8 cellular contexts compared by ENCODE assay signal in genomic region chr3:48400824-48401433, GRCh38. TPM values are rescaled to one million over a fixed set of nuclear protein-coding genes. Genes with fewer than 3 reads are reported as not detected.
DNase-seq lines count a peak whose midpoint lies in the region; ATAC-seq and TF ChIP-seq lines count a peak whose summit lies in the region.

No MANE protein-coding gene starts in this region.

- no peaks in the 10 kb centered on the region for H3K9me2 ChIP-seq in MM.1S (replicated peaks; ENCODE audit: insufficient read depth, low read length)

- no peaks in the 10 kb centered on the region for H3F3A ChIP-seq in MM.1S (ENCODE audit: insufficient read depth, low read length)

- no peak overlapping the region for H3K27ac ChIP-seq in MM.1S (ENCODE audit: low read length)
- no peak overlapping the region for H3K27ac ChIP-seq in VCaP
- no peak overlapping the region for H3K27ac ChIP-seq in mammary epithelial cell (ENCODE audit: insufficient read depth, low read depth, low read length)

- CTCF ChIA-PET in mammary epithelial cell (lab: Charles Lee; ENCODE audit: low non-redundant PET), result interaction anchor here (0.5 to 2.2 kb wide), 7 partner anchors 12 to 206 kb away, joined by 3 to 143 read pairs (median 5); no protein-coding TSS in a partner anchor

- H3K9ac ChIP-seq in MM.1S (ENCODE audit: low read length) (no peak overlapping the region), mammary epithelial cell (ENCODE audit: insufficient read depth, low read length) (no peak overlapping the region)

- dilution Hi-C loops in mammary epithelial cell (cut with HindIII; ENCODE audit: low sequenced_read_pairs), result no loop called here

- H3K36me3 ChIP-seq in MM.1S (replicated peaks; ENCODE audit: insufficient read depth, low read length) (no peaks in the 10 kb centered on the region), mammary epithelial cell (ENCODE audit: insufficient read depth, low read length) (peaks cover 13% of the 10 kb centered on the region)

- intact Hi-C loops in mammary epithelial cell (cut with micrococcal nuclease), result loop anchor here (1.0 to 2.0 kb wide), 5 partner anchors 35 to 207 kb away; no protein-coding TSS in a partner anchor

- TF ChIP-seq CTCF in MM.1S (IDR thresholded peaks at IDR 0.05; ENCODE audit: low read length) (peak; percentile 80), VCaP (conservative IDR thresholded peaks at IDR 0.05) (peak; percentile 88), mammary epithelial cell (conservative IDR thresholded peaks at IDR 0.05 in 1 of 2, IDR thresholded peaks at IDR 0.05 in 1 of 2; ENCODE audit: extremely low read depth in 1 of 2, insufficient read depth in 1 of 2, low read depth in 1 of 2, low read length in 2 of 2) (peak; percentile 67 to 80)

- H3K4me2 ChIP-seq in MM.1S (ENCODE audit: low read depth, low read length) (no peak overlapping the region), mammary epithelial cell (ENCODE audit: insufficient read depth, low read depth, low read length) (no peak overlapping the region)

- no peaks in the 10 kb centered on the region for H3K9me3 ChIP-seq in MM.1S (replicated peaks; ENCODE audit: insufficient read depth, low read length)
- H3K9me3 ChIP-seq in mammary epithelial cell (replicated peaks; ENCODE audit: insufficient read depth, low read length), result no peaks in the 10 kb centered on the region

- H3K4me1 ChIP-seq in MM.1S (ENCODE audit: low read length) (no peaks in the 10 kb centered on the region), mammary epithelial cell (ENCODE audit: insufficient read depth, low read length) (peaks cover 22% of the 10 kb centered on the region)

- no peaks in the 10 kb centered on the region for H4K20me1 ChIP-seq in MM.1S (ENCODE audit: insufficient read depth, low read length)
- no peaks in the 10 kb centered on the region for H4K20me1 ChIP-seq in mammary epithelial cell (ENCODE audit: insufficient read depth, low read length)

- H3K79me2 ChIP-seq in MM.1S (ENCODE audit: low read length), result no peaks in the 10 kb centered on the region
- no peaks in the 10 kb centered on the region for H3K79me2 ChIP-seq in mammary epithelial cell (ENCODE audit: insufficient read depth, low read length)

- no TSS peak for BruUV-seq in mammary epithelial cell (replicated peaks; lab: Mats Ljungman, UMichigan)

- H3K27me3 ChIP-seq in MM.1S (replicated peaks; ENCODE audit: insufficient read depth, low read length), result no peaks in the 10 kb centered on the region; the same call in 1 of the 2 replicates
- no peaks in the 10 kb centered on the region for H3K27me3 ChIP-seq in mammary epithelial cell (ENCODE audit: insufficient read depth, low read length)

- H3K4me3 ChIP-seq in MM.1S (ENCODE audit: low read length), result no peak overlapping the region
- no peak overlapping the region for H3K4me3 ChIP-seq in mammary epithelial cell (replicated peaks in 1 of 3; ENCODE audit: insufficient read depth in 1 of 3, low read depth in 2 of 3, low read length in 3 of 3)

- in situ Hi-C loops in mammary epithelial cell (cut with MboI; ENCODE audit: low sequenced_read_pairs in 2 of 2), result loop anchor here in 1 of 2 donors (5.0 to 10.0 kb wide), 2 partner anchors 36 to 126 kb away; no protein-coding TSS in a partner anchor

- no peak overlapping the region for H2AFZ ChIP-seq in MM.1S (ENCODE audit: low read length)
- H2AFZ ChIP-seq in mammary epithelial cell (ENCODE audit: low read depth, low read length), result no peak overlapping the region

- no peak for ATAC-seq in HG02623 (IDR thresholded peaks at IDR 0.05; ENCODE audit: unreplicated experiment)
- no peak for ATAC-seq in HG03025 (IDR thresholded peaks at IDR 0.05; ENCODE audit: low FRiP score, unreplicated experiment)

- DNase-seq in GM04504 (ENCODE audit: low read depth) (peak; percentile 25), MM.1S (peak; percentile 68), mammary epithelial cell (peak; percentile 62), islet precursor cell (peak; percentile 69)
- peak; percentile 56 to 68 for DNase-seq in stimulated activated CD4-positive, alpha-beta T cell treated with anti-CD3 and anti-CD28 coated beads, Interleukin-2, amount 100 ng/mL, for 24 hours

- WGBS in mammary epithelial cell (ENCODE audit: low coverage, missing lambda C conversion rate), result 13% methylated on average over 3 of the region's 6 CpGs

RNA-seq across cellular contexts. Expression of gene FBXW12, which starts 28.9 kb away (rescaled TPM):
- not detected for total RNA-seq in mammary epithelial cell
- polyA plus RNA-seq in mammary epithelial cell, result not detected
- polyA minus RNA-seq in mammary epithelial cell, result not detected

RNA-seq across cellular contexts. Expression of gene PLXNB1, which starts 29.0 kb away (rescaled TPM):
- 100 to 1,000 TPM; 163 to 195 TPM for total RNA-seq in mammary epithelial cell
- polyA plus RNA-seq in mammary epithelial cell, result 100 TPM
- 205 TPM for polyA minus RNA-seq in mammary epithelial cell

RNA-seq across cellular contexts. Expression of gene CCDC51, which starts 39.0 kb away (rescaled TPM):
- total RNA-seq in mammary epithelial cell, result 10 to 100 TPM; 25.6 to 27.3 TPM
- 46.3 TPM for polyA plus RNA-seq in mammary epithelial cell
- polyA minus RNA-seq in mammary epithelial cell, result 13.6 TPM

RNA-seq across cellular contexts. Expression of gene TMA7, which starts 39.1 kb away (rescaled TPM):
- 100 to 1,000 TPM in 1 of 2 donors, 10 to 100 TPM in 1; 80.5 to 270 TPM for total RNA-seq in mammary epithelial cell
- polyA plus RNA-seq in mammary epithelial cell, result 224 TPM
- 32.7 TPM for polyA minus RNA-seq in mammary epithelial cell

RNA-seq across cellular contexts. Expression of gene ATRIP, which starts 45.6 kb away (rescaled TPM):
- 10 to 100 TPM in 1 of 2 donors, 1 to 10 TPM in 1; 7.2 to 13.2 TPM for total RNA-seq in mammary epithelial cell
- polyA plus RNA-seq in mammary epithelial cell, result 11.7 TPM
- polyA minus RNA-seq in mammary epithelial cell, result 10.1 TPM
